ENCODE assay signal across 1 cellular context in genomic region chr5:60860572-60860971, GRCh38. TPM values are rescaled to one million over a fixed set of nuclear protein-coding genes. Genes with fewer than 3 reads are reported as not detected.
"Had no signal": no experiment of that assay in that cellular context is flagged by ENCODE, and none has a peak within 500 bp of the region (broad histone marks: within the 10 kb centered on the region; RNA-seq: fewer than 3 reads in every experiment).

No MANE protein-coding gene starts in this region.

RNA-seq across cellular contexts. Expression of gene ELOVL7, which starts 16.5 kb away (rescaled TPM):
- total RNA-seq: GM23248 had no signal
- polyA plus RNA-seq: GM23248 had no signal
